In genomic region chr12:31588976-31589375, GRCh38 we compare ENCODE assay signal across 9 cellular contexts. TPM values are rescaled to one million over a fixed set of nuclear protein-coding genes. Genes with fewer than 3 reads are reported as not detected.
DNase-seq lines count a peak whose midpoint lies in the region; ATAC-seq and TF ChIP-seq lines count a peak whose summit lies in the region.
"Had no signal": no experiment of that assay in that cellular context is flagged by ENCODE, and none has a peak within 500 bp of the region (broad histone marks: within the 10 kb centered on the region; RNA-seq: fewer than 3 reads in every experiment).

No MANE protein-coding gene starts in this region.

- ATAC-seq in GM21367 (IDR thresholded peaks at IDR 0.05; ENCODE audit: unreplicated experiment) = no peak

- peak overlapping the region; percentile 82 for H3K4me3 ChIP-seq in OCI-LY1 (ENCODE audit: low read depth, low read length, poor library complexity, severe bottlenecking)
- peak overlapping the region; percentile 78 for H3K4me3 ChIP-seq in epithelial cell of esophagus (ENCODE audit: low read length)
- H3K4me3 ChIP-seq in parathyroid adenoma (ENCODE audit: low read depth, low read length) = no peak overlapping the region

- peak overlapping the region; percentile 94 for H3K9ac ChIP-seq in OCI-LY1 (ENCODE audit: low read length)
- H3K9ac ChIP-seq in parathyroid adenoma = no peak overlapping the region

- H2AFZ ChIP-seq in OCI-LY1 (ENCODE audit: low read length) (no peak overlapping the region), parathyroid adenoma (peak overlapping the region; percentile 95)

- TF ChIP-seq CTCF in OCI-LY1 (IDR thresholded peaks at IDR 0.05; ENCODE audit: low read length) (no peak), epithelial cell of esophagus (IDR thresholded peaks at IDR 0.05; ENCODE audit: insufficient read depth, low read depth, low read length, missing control alignments) (no peak), parathyroid adenoma (IDR thresholded peaks at IDR 0.05) (no peak)

- H4K20me1 ChIP-seq in OCI-LY1 (ENCODE audit: insufficient read depth, low read length) = 0 out of 2 replicates have a peak, but pooled peaks cover 2% of the 10 kb centered on the region

- H3K27me3 ChIP-seq in OCI-LY1 (ENCODE audit: insufficient read depth, low read length) (no peaks in the 10 kb centered on the region), parathyroid adenoma (ENCODE audit: control insufficient read depth, insufficient read depth, low read length) (no peaks in the 10 kb centered on the region)

- peaks cover 56% of the 10 kb centered on the region for H3K4me1 ChIP-seq in OCI-LY1 (ENCODE audit: insufficient read depth, low read length, severe bottlenecking)
- H3K4me1 ChIP-seq in parathyroid adenoma = peaks cover 10% of the 10 kb centered on the region

- H3K36me3 ChIP-seq in OCI-LY1 (ENCODE audit: insufficient read depth, low read length) (peaks cover 8% of the 10 kb centered on the region; the same call in 1 of the 2 replicates), parathyroid adenoma (ENCODE audit: control insufficient read depth, insufficient read depth, low read length) (no peaks in the 10 kb centered on the region)

- no peaks in the 10 kb centered on the region for H3F3A ChIP-seq in OCI-LY1 (ENCODE audit: insufficient read depth, low read length)

- H3K79me2 ChIP-seq in OCI-LY1 (ENCODE audit: insufficient read depth, low read length) (peaks cover 47% of the 10 kb centered on the region), parathyroid adenoma (peaks cover 16% of the 10 kb centered on the region)

- DNase-seq in Daoy (ENCODE audit: low read depth) = peak; percentile 12
- DNase-seq in epithelial cell of esophagus (ENCODE audit: low read depth) = peak; percentile 6
- DNase-seq in NK-92 (lab: John Stamatoyannopoulos, UW; ENCODE audit: unreplicated experiment) = no peak
- DNase-seq in SW480 (ENCODE audit: low spot score) = no peak
- DNase-seq in LoVo (ENCODE audit: low spot score) = no peak
- DNase-seq: NCI-H187 treated with DMSO at 0.1 percent for 48 hours had no signal

- H3K27ac ChIP-seq in OCI-LY1 (ENCODE audit: low read depth, low read length, poor library complexity, severe bottlenecking) (peak overlapping the region; percentile 43), parathyroid adenoma (peak overlapping the region; percentile 92)

- H3K4me2 ChIP-seq in OCI-LY1 (ENCODE audit: low read length) = peak overlapping the region; percentile 69
- peak overlapping the region; percentile 82 for H3K4me2 ChIP-seq in parathyroid adenoma (ENCODE audit: low read length)

- no peaks in the 10 kb centered on the region for H3K9me2 ChIP-seq in OCI-LY1 (ENCODE audit: low read depth, low read length)

- H3K9me3 ChIP-seq in OCI-LY1 (ENCODE audit: low read length) (no peaks in the 10 kb centered on the region), parathyroid adenoma (ENCODE audit: control insufficient read depth, low read length) (no peaks in the 10 kb centered on the region)

RNA-seq across cellular contexts. Expression of gene DENND5B, which starts 2.0 kb away (rescaled TPM):
- total RNA-seq in Daoy (2014; rRNA removed; shearing (Covaris generic)) = 13.2 and 18.1 TPM in 2 replicates

Comparison
In these comparisons a context has a peak if more than half of its experiments do, and no peak if none do; other contexts are left out.
1. DNase-seq: peak in Daoy (single experiment) and epithelial cell of esophagus (single experiment); none in NK-92 (single experiment), SW480 (single experiment) and LoVo (single experiment).